Comparison of ENCODE assay signal across 8 cellular contexts in the genomic region with DNA sequence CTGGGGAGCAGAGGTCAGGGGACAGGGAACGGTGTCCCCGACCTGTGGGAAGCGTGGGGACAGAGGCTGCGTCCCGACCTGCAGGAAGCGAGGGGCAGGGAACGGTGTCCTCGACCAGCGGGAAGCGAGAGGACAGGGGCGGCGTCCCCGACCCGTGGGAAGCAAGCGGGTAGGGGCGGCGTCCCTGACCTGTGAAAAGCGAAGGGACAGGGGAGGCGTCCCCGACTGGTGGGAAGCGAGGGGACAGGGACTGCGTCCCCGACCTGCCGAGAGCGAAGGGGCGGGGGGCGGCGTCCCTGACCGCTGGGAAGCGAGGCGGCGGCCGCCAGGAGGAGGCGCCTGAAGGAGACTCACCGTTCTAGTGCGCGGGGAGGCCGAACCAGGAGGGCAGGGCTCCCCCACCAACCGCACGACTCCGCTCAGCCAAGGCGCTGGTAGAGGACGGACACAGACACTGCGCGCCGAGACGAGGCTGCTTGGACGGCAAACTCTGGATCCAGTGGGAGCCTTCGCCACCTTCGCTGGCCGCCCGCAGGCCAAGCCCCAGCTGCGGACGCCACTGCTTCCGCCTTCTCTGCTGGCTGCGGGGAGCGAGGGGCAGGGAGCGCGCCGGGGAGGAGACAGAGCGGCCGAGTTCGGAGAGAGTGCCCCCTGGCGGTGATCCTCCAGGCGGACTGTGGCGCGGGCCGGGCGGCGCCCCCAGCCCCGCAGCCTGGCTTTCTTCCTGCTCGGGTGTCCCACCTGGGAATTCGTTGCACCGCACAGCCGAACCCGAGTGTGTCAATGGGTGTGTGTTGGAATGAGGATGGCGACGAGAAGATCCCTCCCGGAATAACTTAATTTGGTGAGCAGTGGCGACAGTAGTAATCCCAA. TPM values are rescaled to one million over a fixed set of nuclear protein-coding genes. Genes with fewer than 3 reads are reported as not detected.
DNase-seq lines count a peak whose midpoint lies in the region; ATAC-seq and TF ChIP-seq lines count a peak whose summit lies in the region.

TRAF6 (minus strand) TSS at position 579 of the 873 bp plus-strand sequence. CDS start 8,757 bp downstream, outside the sequence.

- H3K36me3 ChIP-seq in A673 (ENCODE audit: insufficient read depth, low read length, poor library complexity, severe bottlenecking) (no peaks in the 10 kb centered on the region), smooth muscle cell (ENCODE audit: low read depth) (no peaks in the 10 kb centered on the region)

- H3K79me2 ChIP-seq in smooth muscle cell (ENCODE audit: low read depth), result peaks cover 42% of the 10 kb centered on the region

- peak within 1 kb of the TSS; percentile 93 for H3K9ac ChIP-seq in smooth muscle cell (ENCODE audit: low read depth)

- in situ Hi-C loops in T47D (cut with HindIII; ENCODE audit: low pct_unique_long_range_greater_than_20kb, low sequenced_read_pairs), result no loop called here

- intact Hi-C loops in A673 (cut with micrococcal nuclease; ENCODE audit: unreplicated experiment), result no loop called here

- H3K27ac ChIP-seq in A673 (ENCODE audit: low read depth, low read length, poor library complexity, severe bottlenecking) (peak within 1 kb of the TSS; percentile 85), VCaP (peak within 1 kb of the TSS; percentile 77), smooth muscle cell (ENCODE audit: low read depth) (peak within 1 kb of the TSS; percentile 78)

- H3K9me3 ChIP-seq in A673 (ENCODE audit: low read depth, low read length, poor library complexity, severe bottlenecking) (peaks cover 3% of the 10 kb centered on the region), smooth muscle cell (replicated peaks; ENCODE audit: low read depth) (peaks cover 6% of the 10 kb centered on the region)

- POLR2A ChIA-PET in A673 (lab: Charles Lee; ENCODE audit: low non-redundant PET), result interaction anchor here (0.6 kb wide), 1 partner anchor 1179 kb away, joined by 3 read pairs; no protein-coding TSS in a partner anchor

- peak within 1 kb of the TSS; percentile 98 for H2AFZ ChIP-seq in smooth muscle cell (ENCODE audit: low read depth)

- WGBS in smooth muscle cell (ENCODE audit: low lambda C conversion rate), result under 1% methylated on average over 73 of the region's 80 CpGs

- H4K20me1 ChIP-seq in smooth muscle cell (ENCODE audit: low read depth), result peaks cover 31% of the 10 kb centered on the region

- BruUV-seq in A673 (replicated peaks; lab: Mats Ljungman, UMichigan), result no TSS peak

- DNase-seq in A673 (ENCODE audit: low spot score), result peak; percentile 98
- DNase-seq in NCI-H2107 treated with DMSO at 0.1 percent for 48 hours (lab: John Stamatoyannopoulos, UW; ENCODE audit: unreplicated experiment), result peak; percentile 21
- peak; percentile 82 to 92 for DNase-seq in T47D (ENCODE audit: low read depth in 1 of 2, low spot score in 1 of 2)
- peak; percentile 93 for DNase-seq in iPS-NIHi11 (ENCODE audit: low spot score)
- DNase-seq in smooth muscle cell (lab: John Stamatoyannopoulos, UW; ENCODE audit: unreplicated experiment), result peak; percentile 86

- peaks cover 9% of the 10 kb centered on the region for H3K4me1 ChIP-seq in A673 (ENCODE audit: insufficient read depth, low read length, poor library complexity, severe bottlenecking)
- no peaks in the 10 kb centered on the region for H3K4me1 ChIP-seq in smooth muscle cell (ENCODE audit: low read depth)

- H3F3A ChIP-seq in smooth muscle cell (ENCODE audit: low read depth), result no peaks in the 10 kb centered on the region

- peak within 1 kb of the TSS; percentile 82 for H3K4me2 ChIP-seq in smooth muscle cell

- H3K4me3 ChIP-seq in A673 (ENCODE audit: low read depth, low read length, poor library complexity, severe bottlenecking) (peak within 1 kb of the TSS; percentile 73), smooth muscle cell (peak within 1 kb of the TSS; percentile 98)

- no peaks in the 10 kb centered on the region for H3K27me3 ChIP-seq in A673 (replicated peaks; ENCODE audit: insufficient read depth, low read depth, low read length, poor library complexity)
- H3K27me3 ChIP-seq in smooth muscle cell (ENCODE audit: low read depth), result no peaks in the 10 kb centered on the region

- peak; percentile 92 for ATAC-seq in GM18519 (IDR thresholded peaks at IDR 0.05; ENCODE audit: low FRiP score, unreplicated experiment)
- ATAC-seq in HG03045 (IDR thresholded peaks at IDR 0.05; ENCODE audit: unreplicated experiment), result peak; percentile 97

- TF ChIP-seq CTCF in A673 (conservative IDR thresholded peaks at IDR 0.05; ENCODE audit: low read depth, low read length) (peak; percentile 100), VCaP (conservative IDR thresholded peaks at IDR 0.05) (peak; percentile 94), smooth muscle cell (IDR thresholded peaks at IDR 0.05; ENCODE audit: borderline replicate concordance, insufficient read depth, poor library complexity, severe bottlenecking) (peak; percentile 87)

- CTCF ChIA-PET in A673 (lab: Charles Lee), result interaction anchor here (1.0 to 2.8 kb wide), 5 partner anchors 10 to 217 kb away, joined by 3 to 7 read pairs (median 5); no protein-coding TSS in a partner anchor

RNA-seq across cellular contexts. Expression of gene TRAF6, which starts in this region (rescaled TPM):
- total RNA-seq in A673 (2021) (25.5 and 28.6 TPM in 2 replicates), smooth muscle cell (18.9 and 19.7 TPM in 2 replicates)
- 9.9 and 14.7 TPM in 2 replicates for polyA plus RNA-seq in smooth muscle cell

Comparison
In these comparisons a context has a peak if more than half of its experiments do, and no peak if none do; other contexts are left out.
1. Peak in every context shown above with its lines: DNase-seq, ATAC-seq, H3K4me3 ChIP-seq and H3K27ac ChIP-seq.
2. DNase-seq: peak in every context shown above with its lines; median percentile 98 in A673; 93 in iPS-NIHi11; 87 in T47D; 86 in smooth muscle cell; 21 in NCI-H2107 treated with DMSO at 0.1 percent for 48 hours.